In genomic region chr1:175174273-175174672, GRCh38 we compare ENCODE assay signal across 16 cellular contexts. TPM values are rescaled to one million over a fixed set of nuclear protein-coding genes. Genes with fewer than 3 reads are reported as not detected.
DNase-seq lines count a peak whose midpoint lies in the region; ATAC-seq and TF ChIP-seq lines count a peak whose summit lies in the region.
"Had no signal": no experiment of that assay in that cellular context is flagged by ENCODE, and none has a peak within 500 bp of the region (broad histone marks: within the 10 kb centered on the region; RNA-seq: fewer than 3 reads in every experiment).

No MANE protein-coding gene starts in this region.

- ATAC-seq in GM18511 (IDR thresholded peaks at IDR 0.05; ENCODE audit: unreplicated experiment) (peak; percentile 17), GM21390 (IDR thresholded peaks at IDR 0.05; ENCODE audit: unreplicated experiment) (peak; percentile 2), HG03521 (IDR thresholded peaks at IDR 0.05; ENCODE audit: unreplicated experiment) (peak; percentile 7)
- ATAC-seq: WTC11 had no signal

- DNase-seq in fibroblast of villous mesenchyme (ENCODE audit: low read depth) (peak; percentile 38), NCI-H526 (lab: John Stamatoyannopoulos, UW) (no peak), cerebellar nuclear complex (lab: John Stamatoyannopoulos, UW) (no peak)
- no peak for DNase-seq in stimulated activated CD4-positive, alpha-beta T cell treated with anti-CD3 and anti-CD28 coated beads, Interleukin-2, amount 100 ng/mL, for 48 hours
- DNase-seq: activated naive CD8-positive, alpha-beta T cell treated with anti-CD3 and anti-CD28 coated beads, Interleukin-2, amount 10 ng/mL, durations not matched to agents 7 days and 5 days; kidney glomerular epithelial cell; NCI-H187; NCI-H510A; right cardiac atrium; SK-N-SH had no signal

- TF ChIP-seq CTCF in fibroblast of villous mesenchyme (IDR thresholded peaks at IDR 0.05; ENCODE audit: insufficient read depth, low read depth, low read length), result no peak

- H3K4me3 ChIP-seq in fibroblast of villous mesenchyme (ENCODE audit: low read depth, low read length), result no peak overlapping the region
- H3K4me3 ChIP-seq: BLaER1 had no signal

RNA-seq across cellular contexts. Expression of gene KIAA0040, which starts 18.3 kb away (rescaled TPM):
- total RNA-seq in fibroblast of villous mesenchyme, result under 0.01 and 0.64 TPM in 2 replicates
- total RNA-seq: HT1080 had no signal
